Comparison of ENCODE assay signal across 1 cellular context in genomic region chr17:68255151-68255550, GRCh38.
TF ChIP-seq lines count a peak whose summit lies in the region.

No MANE protein-coding gene starts in this region.

TF ChIP-seq in WTC11, 78 proteins besides CTCF, POLR2A, EP300 and RAD21 (continued from another document):
- TF ChIP-seq FOXP4 (CRISPR knock-in tag; IDR thresholded peaks at IDR 0.05) (no peak), NFE2L1 (CRISPR knock-in tag; IDR thresholded peaks at IDR 0.05) (no peak), FOXJ3 (CRISPR knock-in tag; IDR thresholded peaks at IDR 0.05; ENCODE audit: borderline replicate concordance) (no peak), CREB1 (CRISPR knock-in tag; IDR thresholded peaks at IDR 0.05) (no peak)
